ENCODE assay signal across 29 cellular contexts in genomic region chr4:99735822-99736221, GRCh38.
"Had no signal": no experiment of that assay in that cellular context is flagged by ENCODE, and none has a peak within 500 bp of the region (broad histone marks: within the 10 kb centered on the region; RNA-seq: fewer than 3 reads in every experiment).

No MANE protein-coding gene starts in this region.

- H3K4me1 ChIP-seq: ascending aorta had no signal

- DNase-seq: activated B cell treated with CpG ODN at 0.5 μM for 24 hours; activated CD4-positive, alpha-beta T cell treated with anti-CD3 and anti-CD28 coated beads for 1 hour; activated CD4-positive, alpha-beta T cell treated with anti-CD3 and anti-CD28 coated beads, Interleukin-2, amount 10 ng/mL, durations not matched to agents 24 days and 14 days; activated CD4-positive, alpha-beta T cell treated with anti-CD3 and anti-CD28 coated beads, Interleukin-2, amount 50 U/mL, for 48 hours; activated CD8-positive, alpha-beta memory T cell treated with anti-CD3 and anti-CD28 coated beads, Interleukin-2, amount 10 ng/mL, durations not matched to agents 7 days and 5 days; activated effector memory CD4-positive, alpha-beta T cell treated with anti-CD3 and anti-CD28 coated beads, Interleukin-2, amount 50 U/mL, for 16 hours; activated naive CD4-positive, alpha-beta T cell treated with Interleukin-2 at 50 U/mL for 16 hours; activated naive CD8-positive, alpha-beta T cell treated with anti-CD3 and anti-CD28 coated beads, Interleukin-2, amount 50 U/mL, for 24 hours; activated T-cell treated with anti-CD3 and anti-CD28 coated beads, Interleukin-2, amount 50 U/mL, for 4 hours; amniotic stem cell; cerebellar nuclear complex; Kasumi-1; KBM-7; NCI-H1048; NCI-H146; NCI-H187 treated with DMSO at 0.1 percent for 48 hours; NCI-H2081 treated with DMSO at 0.1 percent for 48 hours; NCI-H2171 treated with DMSO at 0.1 percent for 48 hours; NCI-H345; NCI-H510A treated with DMSO at 0.1 percent for 48 hours; NCI-H69; PC-3; T-cell; T-helper 2 cell; T1000 had no signal

- FAIRE-seq: TTC549 had no signal

- H3K4me3 ChIP-seq: ascending aorta, SK-N-MC had no signal

- ATAC-seq: activated CD8-positive, alpha-beta memory T cell treated with anti-CD3 and anti-CD28 coated beads, Interleukin-2, amount 10 ng/mL, durations not matched to agents 7 days and 5 days; activated naive CD4-positive, alpha-beta T cell treated with anti-CD3 and anti-CD28 coated beads, Interleukin-2, amount 50 U/mL, for 72 hours; activated naive CD8-positive, alpha-beta T cell treated with anti-CD3 and anti-CD28 coated beads, Interleukin-2, amount 50 U/mL, for 24 hours; activated T-cell treated with anti-CD3 and anti-CD28 coated beads, Interleukin-2, amount 50 U/mL, for 4 hours; PC-3; T-cell had no signal

- H3K9me3 ChIP-seq: ascending aorta had no signal

- H3K27ac ChIP-seq: ascending aorta, SK-N-MC had no signal

- H3K27me3 ChIP-seq: ascending aorta had no signal

- H3K36me3 ChIP-seq: ascending aorta had no signal
